ENCODE assay signal across 21 cellular contexts in the genomic region with DNA sequence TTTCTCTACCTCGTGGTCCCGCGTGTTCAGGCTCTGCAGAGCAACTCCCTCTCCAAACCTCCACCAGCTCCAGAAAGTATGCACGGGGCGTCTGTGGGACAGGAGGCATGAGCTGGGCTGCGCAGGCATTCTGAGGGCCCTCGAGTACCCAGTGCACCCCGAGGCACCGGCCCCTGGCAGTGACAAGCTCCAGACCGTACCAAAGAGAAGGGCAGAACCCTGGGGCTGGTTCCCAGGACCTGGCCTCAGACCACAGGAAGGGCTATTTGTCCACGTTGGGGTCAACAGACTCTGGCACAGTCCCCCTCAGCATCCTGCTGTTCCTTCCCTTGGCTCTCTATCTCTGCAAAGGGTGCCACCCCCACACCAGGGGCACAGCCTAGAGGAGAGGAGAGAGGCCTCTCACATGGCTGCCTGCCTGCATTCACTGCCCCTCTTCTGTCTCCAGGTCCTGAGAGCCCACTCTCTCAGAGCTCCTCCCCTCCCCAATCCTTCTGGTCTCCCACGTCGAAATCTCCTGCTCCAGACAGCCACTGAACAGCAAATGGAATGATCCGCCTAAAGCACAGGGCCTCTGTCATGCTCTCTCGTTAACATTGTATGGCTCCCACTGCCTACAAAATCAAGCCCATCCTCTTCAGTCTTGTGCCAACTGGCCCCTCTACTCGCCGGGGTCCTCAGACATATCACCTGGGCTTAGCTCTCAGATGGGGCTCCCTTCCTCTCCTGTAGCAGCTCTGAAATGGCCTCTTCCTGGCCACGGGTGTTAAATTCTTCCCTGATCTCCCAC.
DNase-seq lines count a peak whose midpoint lies in the region; ATAC-seq, FAIRE-seq and TF ChIP-seq lines count a peak whose summit lies in the region.
"Had no signal": no experiment of that assay in that cellular context is flagged by ENCODE, and none has a peak within 500 bp of the region (broad histone marks: within the 10 kb centered on the region; RNA-seq: fewer than 3 reads in every experiment).

No MANE protein-coding gene starts in this region.

- no peak overlapping the region for H3K27ac ChIP-seq in liver (ENCODE audit: low read depth in 1 of 2, low read length in 2 of 2)
- H3K27ac ChIP-seq in HepG2 (ENCODE audit: extremely low read length, insufficient read depth, low read length): no peak overlapping the region
- H3K27ac ChIP-seq in testis: no peak overlapping the region
- H3K27ac ChIP-seq: A549, PC-9 had no signal

- no peak overlapping the region for H3K4me3 Mint-ChIP-seq in osteocyte (ENCODE audit: unreplicated experiment)
- H3K4me3 Mint-ChIP-seq in activated CD4-positive, alpha-beta T cell treated with anti-CD3 and anti-CD28 coated beads, Interleukin-2, amount 10 ng/mL, durations not matched to agents 7 days and 5 days: no peak overlapping the region
- H3K4me3 Mint-ChIP-seq: B cell had no signal

- no peak for TF ChIP-seq RAD21 in liver (IDR thresholded peaks at IDR 0.05)
- no peak for TF ChIP-seq RAD21 in HepG2 (CRISPR knock-in tag; IDR thresholded peaks at IDR 0.05)

- H3K9me3 ChIP-seq in liver (ENCODE audit: control insufficient read depth in 4 of 4, low read length in 3 of 4) (no peaks in the 10 kb centered on the region), HepG2 (ENCODE audit: low read length) (no peaks in the 10 kb centered on the region), testis (no peaks in the 10 kb centered on the region)
- H3K9me3 ChIP-seq: A549 had no signal

- H3K36me3 Mint-ChIP-seq in osteocyte (ENCODE audit: unreplicated experiment): no peaks in the 10 kb centered on the region
- no peaks in the 10 kb centered on the region for H3K36me3 Mint-ChIP-seq in activated CD4-positive, alpha-beta T cell treated with anti-CD3 and anti-CD28 coated beads, Interleukin-2, amount 10 ng/mL, durations not matched to agents 7 days and 5 days (ENCODE audit: low read depth)

- no peak for ATAC-seq in HepG2
- ATAC-seq in GM18909 (IDR thresholded peaks at IDR 0.05; ENCODE audit: poor library complexity, unreplicated experiment): no peak

- TF ChIP-seq EP300 in HepG2 (IDR thresholded peaks at IDR 0.05; ENCODE audit: low read depth in 2 of 2, low read length in 2 of 2) (no peak), HepG2 (CRISPR knock-in tag; IDR thresholded peaks at IDR 0.05; ENCODE audit: borderline replicate concordance) (no peak)

- CTCF ChIA-PET in HepG2 (lab: Yijun Ruan, JAX; ENCODE audit: low intra/inter-chr PET ratio, low total read pairs): no interaction called here
- CTCF ChIA-PET in activated CD4-positive, alpha-beta T cell treated with anti-CD3 and anti-CD28 coated beads, Interleukin-2, amount 10 ng/mL, durations not matched to agents 7 days and 5 days (lab: Charles Lee): interaction anchor here (1.3 kb wide), 1 partner anchor 12 kb away, joined by 3 read pairs; no protein-coding TSS in a partner anchor

- in situ Hi-C loops in HepG2 (cut with HindIII; ENCODE audit: extremely low pct_ligation_motif_present, low pct_unique_long_range_greater_than_20kb): no loop called here

- H3K27me3 Mint-ChIP-seq in osteocyte (ENCODE audit: unreplicated experiment): no peaks in the 10 kb centered on the region
- no peaks in the 10 kb centered on the region for H3K27me3 Mint-ChIP-seq in activated CD4-positive, alpha-beta T cell treated with anti-CD3 and anti-CD28 coated beads, Interleukin-2, amount 10 ng/mL, durations not matched to agents 7 days and 5 days

- H2AFZ ChIP-seq in HepG2 (ENCODE audit: low read length): no peak overlapping the region
- H2AFZ ChIP-seq: PC-9 had no signal

- no peaks in the 10 kb centered on the region for H3K9me3 Mint-ChIP-seq in osteocyte (ENCODE audit: unreplicated experiment)
- no peaks in the 10 kb centered on the region for H3K9me3 Mint-ChIP-seq in activated CD4-positive, alpha-beta T cell treated with anti-CD3 and anti-CD28 coated beads, Interleukin-2, amount 10 ng/mL, durations not matched to agents 7 days and 5 days

- H3K36me3 ChIP-seq in liver (ENCODE audit: control insufficient read depth in 4 of 4, insufficient read depth in 3 of 4, low read depth in 1 of 4, low read length in 3 of 4) (no peaks in the 10 kb centered on the region), HepG2 (replicated peaks in 1 of 2; ENCODE audit: control insufficient read depth in 1 of 2, insufficient read depth in 2 of 2, low read length in 2 of 2) (no peaks in the 10 kb centered on the region), testis (ENCODE audit: low read depth, missing control alignments) (no peaks in the 10 kb centered on the region)

- BruUV-seq in HepG2 (replicated peaks; lab: Mats Ljungman, UMichigan): no TSS peak

- no peak for FAIRE-seq in HepG2 (lab: Jason Lieb, UNC)
- FAIRE-seq: A549 had no signal

- no peak overlapping the region for H3K9ac ChIP-seq in liver (ENCODE audit: low read depth in 1 of 2, low read length in 2 of 2)
- no peak overlapping the region for H3K9ac ChIP-seq in HepG2 (ENCODE audit: insufficient read depth, low read depth, low read length)

- no peak for DNase-seq in HepG2 (ENCODE audit: low spot score)
- DNase-seq in left kidney (ENCODE audit: low read depth, low spot score): peak; percentile 17
- DNase-seq in osteocyte (ENCODE audit: extremely low spot score, unreplicated experiment): peak; percentile 68
- DNase-seq in testis: no peak
- no peak for DNase-seq in activated CD4-positive, alpha-beta T cell treated with anti-CD3 and anti-CD28 coated beads, Interleukin-2, amount 10 ng/mL, durations not matched to agents 7 days and 5 days
- DNase-seq in NCI-H1105 (lab: John Stamatoyannopoulos, UW): no peak
- DNase-seq: GF-D8, H7, KBM-7, MM.1S, NCI-H1092, NCI-H1436 treated with DMSO at 0.1 percent for 48 hours, NCI-H2029, NCI-H2227 treated with DMSO at 0.1 percent for 48 hours, NCI-H510A, PC-9, SIG-M5 had no signal

- H3K27me3 ChIP-seq in liver (ENCODE audit: control insufficient read depth in 4 of 4, insufficient read depth in 4 of 4, low read length in 3 of 4) (no peaks in the 10 kb centered on the region), HepG2 (ENCODE audit: control insufficient read depth in 1 of 2, insufficient read depth in 2 of 2, low read length in 2 of 2) (peaks cover 0 to 5% of the 10 kb centered on the region in 2 experiments; a peak in 2 of 5 replicates), testis (no peaks in the 10 kb centered on the region)

- peaks cover 32% of the 10 kb centered on the region for H3K4me1 Mint-ChIP-seq in osteocyte (ENCODE audit: unreplicated experiment)
- H3K4me1 Mint-ChIP-seq in activated CD4-positive, alpha-beta T cell treated with anti-CD3 and anti-CD28 coated beads, Interleukin-2, amount 10 ng/mL, durations not matched to agents 7 days and 5 days: no peaks in the 10 kb centered on the region
- H3K4me1 Mint-ChIP-seq: B cell had no signal

- H3K4me1 ChIP-seq in liver (ENCODE audit: control insufficient read depth in 4 of 4, insufficient read depth in 4 of 4, low read length in 3 of 4) (no peaks in the 10 kb centered on the region), HepG2 (ENCODE audit: insufficient read depth, low read length) (peaks cover 10% of the 10 kb centered on the region), testis (no peaks in the 10 kb centered on the region)
- H3K4me1 ChIP-seq: A549 had no signal

- WGBS in liver: 69% methylated on average over 18 of the region's 18 CpGs
- 27% methylated on average over 10 of the region's 18 CpGs for WGBS in HepG2 (ENCODE audit: low lambda C conversion rate)
- WGBS in testis, 2 donors: 76 to 83% methylated on average over 15 to 18 of the region's 18 CpGs

- H3K79me2 ChIP-seq in HepG2 (ENCODE audit: insufficient read depth, low read length): no peaks in the 10 kb centered on the region

- H4K20me1 ChIP-seq in HepG2 (ENCODE audit: insufficient read depth, low read length): no peaks in the 10 kb centered on the region

- H3K27ac Mint-ChIP-seq in osteocyte (ENCODE audit: unreplicated experiment): no peak overlapping the region
- no peak overlapping the region for H3K27ac Mint-ChIP-seq in activated CD4-positive, alpha-beta T cell treated with anti-CD3 and anti-CD28 coated beads, Interleukin-2, amount 10 ng/mL, durations not matched to agents 7 days and 5 days
- H3K27ac Mint-ChIP-seq: B cell had no signal

- TF ChIP-seq POLR2A in HepG2 (IDR thresholded peaks at IDR 0.05; ENCODE audit: insufficient read depth in 1 of 2, low read depth in 2 of 2, low read length in 2 of 2) (no peak), testis (IDR thresholded peaks at IDR 0.05) (no peak)

- no peak overlapping the region for H3K4me3 ChIP-seq in liver (ENCODE audit: low read depth in 1 of 3, low read length in 3 of 3)
- no peak overlapping the region for H3K4me3 ChIP-seq in HepG2 (replicated peaks in 1 of 3; ENCODE audit: insufficient read depth in 1 of 3, low read depth in 2 of 3, low read length in 3 of 3)
- H3K4me3 ChIP-seq in testis: no peak overlapping the region
- H3K4me3 ChIP-seq: A549, PC-9 had no signal

- no peak for TF ChIP-seq CTCF in liver (IDR thresholded peaks at IDR 0.05; ENCODE audit: low read depth, low read length, missing input control)
- TF ChIP-seq CTCF in HepG2 (CRISPR knock-in tag; IDR thresholded peaks at IDR 0.05): no peak
- TF ChIP-seq CTCF in osteocyte (IDR thresholded peaks at IDR 0.05): no peak
- TF ChIP-seq CTCF in testis (IDR thresholded peaks at IDR 0.05): no peak

- intact Hi-C loops in HepG2 (cut with micrococcal nuclease; ENCODE audit: unreplicated experiment): no loop called here
- intact Hi-C loops in testis (cut with DNase I; ENCODE audit: low total_unique reads): no loop called here

- no peak overlapping the region for H3K4me2 ChIP-seq in HepG2 (ENCODE audit: low read depth, low read length)
- H3K4me2 ChIP-seq: A549, PC-9 had no signal

- POLR2A ChIA-PET in HepG2 (lab: Yijun Ruan, JAX): no interaction called here
- POLR2A ChIA-PET in activated CD4-positive, alpha-beta T cell treated with anti-CD3 and anti-CD28 coated beads, Interleukin-2, amount 10 ng/mL, durations not matched to agents 7 days and 5 days (lab: Charles Lee): no interaction called here

TF ChIP-seq in liver, 16 proteins besides CTCF, POLR2A, EP300 and RAD21:
- TF ChIP-seq RXRA (IDR thresholded peaks at IDR 0.05): peak; percentile 22 to 35
- no peak for TF ChIP-seq YY1 (IDR thresholded peaks at IDR 0.05)
- TF ChIP-seq, protein P1, sequence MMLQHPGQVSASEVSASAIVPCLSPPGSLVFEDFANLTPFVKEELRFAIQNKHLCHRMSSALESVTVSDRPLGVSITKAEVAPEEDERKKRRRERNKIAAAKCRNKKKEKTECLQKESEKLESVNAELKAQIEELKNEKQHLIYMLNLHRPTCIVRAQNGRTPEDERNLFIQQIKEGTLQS (IDR thresholded peaks at IDR 0.05): no peak

TF ChIP-seq in HepG2, 621 proteins besides CTCF, POLR2A, EP300 and RAD21 (continues in another document):
- no peak for TF ChIP-seq U2AF1 (optimal IDR thresholded peaks at IDR 0.05; ENCODE audit: low read depth, low read length)

Comparison
In these comparisons a context has a peak if more than half of its experiments do, and no peak if none do; other contexts are left out.
1. DNase-seq: peak in left kidney (single experiment) and osteocyte (single experiment); none in HepG2 (single experiment), testis (single experiment), activated CD4-positive, alpha-beta T cell treated with anti-CD3 and anti-CD28 coated beads, Interleukin-2, amount 10 ng/mL, durations not matched to agents 7 days and 5 days (single experiment) and NCI-H1105 (single experiment).